Comparison of ENCODE assay signal across 1 cellular context in genomic region chr22:37808294-37808657, GRCh38.
TF ChIP-seq lines count a peak whose summit lies in the region.

No MANE protein-coding gene starts in this region.

TF ChIP-seq in GM12878, 131 proteins besides CTCF, POLR2A, EP300 and RAD21:
- no peak for TF ChIP-seq KLF5 (IDR thresholded peaks at IDR 0.05; ENCODE audit: partially characterized antibody)
- TF ChIP-seq MTA2 (IDR thresholded peaks at IDR 0.05; ENCODE audit: low read depth) = no peak
- TF ChIP-seq TCF7 (IDR thresholded peaks at IDR 0.05; ENCODE audit: borderline replicate concordance) = no peak
- no peak for TF ChIP-seq POU2F2 (IDR thresholded peaks at IDR 0.05; ENCODE audit: borderline replicate concordance, low read depth, low read length)
- no peak for TF ChIP-seq HDAC6 (IDR thresholded peaks at IDR 0.05; ENCODE audit: unreplicated experiment)
- no peak for TF ChIP-seq E4F1 (IDR thresholded peaks at IDR 0.05; ENCODE audit: borderline replicate concordance, partially characterized antibody)
- no peak for TF ChIP-seq ZBTB11 (CRISPR knock-in tag; IDR thresholded peaks at IDR 0.05)
- TF ChIP-seq ZBTB4 (CRISPR knock-in tag; IDR thresholded peaks at IDR 0.05) = no peak
- no peak for TF ChIP-seq PML (IDR thresholded peaks at IDR 0.05; ENCODE audit: low read length)
- no peak for TF ChIP-seq SKIL (IDR thresholded peaks at IDR 0.05; ENCODE audit: low read depth, poor library complexity, severe bottlenecking)
- TF ChIP-seq ZNF207 (IDR thresholded peaks at IDR 0.05; ENCODE audit: borderline replicate concordance) = no peak
- no peak for TF ChIP-seq NKRF (conservative IDR thresholded peaks at IDR 0.05)
- no peak for TF ChIP-seq SRF (IDR thresholded peaks at IDR 0.05; ENCODE audit: low read depth in 2 of 2, low read length in 2 of 2)
- TF ChIP-seq ZNF24 (IDR thresholded peaks at IDR 0.05) = no peak
- TF ChIP-seq CBFB (IDR thresholded peaks at IDR 0.05; ENCODE audit: low read depth) = no peak
- TF ChIP-seq CHD1 (IDR thresholded peaks at IDR 0.05; ENCODE audit: low read depth, low read length) = no peak
- TF ChIP-seq PRDM15 (CRISPR knock-in tag; IDR thresholded peaks at IDR 0.05) = no peak
- no peak for TF ChIP-seq NFYA (IDR thresholded peaks at IDR 0.05; ENCODE audit: borderline replicate concordance, low read depth, low read length)
TF ChIP-seq in GM12878: peak in this region for 0.
